Comparison of ENCODE assay signal across 21 cellular contexts in the genomic region with DNA sequence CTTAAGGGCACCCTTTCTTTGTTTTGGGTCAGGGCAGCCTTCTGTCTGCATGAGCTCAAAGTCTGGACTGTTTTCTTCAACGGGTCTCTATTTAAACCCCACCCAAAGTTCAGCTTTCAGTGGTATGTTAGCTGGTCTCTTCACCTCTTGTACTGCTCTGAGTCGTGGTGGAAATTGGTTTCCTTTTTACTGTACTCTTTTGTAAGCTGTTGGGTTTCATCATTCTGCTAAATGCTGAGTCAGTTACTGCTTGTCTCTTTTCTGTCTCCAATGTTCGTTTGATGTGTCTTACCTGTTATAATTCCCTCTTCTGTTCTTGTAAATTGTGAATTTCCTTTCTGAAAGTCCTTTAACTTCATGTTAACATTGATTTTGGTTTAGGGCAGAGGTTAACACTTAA.
"Had no signal": no experiment of that assay in that cellular context is flagged by ENCODE, and none has a peak within 500 bp of the region (broad histone marks: within the 10 kb centered on the region; RNA-seq: fewer than 3 reads in every experiment).

No MANE protein-coding gene starts in this region.

- H3K4me1 Mint-ChIP-seq: activated CD4-positive, alpha-beta T cell treated with anti-CD3 and anti-CD28 coated beads, Interleukin-2, amount 10 ng/mL, durations not matched to agents 24 days and 14 days; activated naive CD8-positive, alpha-beta T cell treated with anti-CD3 and anti-CD28 coated beads, Interleukin-2, amount 10 ng/mL, durations not matched to agents 7 days and 5 days; nephron progenitor cell; stimulated activated naive CD8-positive, alpha-beta T cell treated with anti-CD3 and anti-CD28 coated beads, Interleukin-15, amount 100 ng/mL, for 72 hours; T-cell had no signal

- H3K36me3 ChIP-seq: brain microvascular endothelial cell, gastrocnemius medialis, left ventricle myocardium inferior, suprapubic skin had no signal

- H3K4me1 ChIP-seq: gastrocnemius medialis, left ventricle myocardium inferior, suprapubic skin had no signal

- ATAC-seq: activated CD8-positive, alpha-beta T cell treated with anti-CD3 and anti-CD28 coated beads for 36 hours; gastrocnemius medialis; stimulated activated naive CD8-positive, alpha-beta T cell treated with anti-CD3 and anti-CD28 coated beads, Interleukin-15, amount 100 ng/mL, for 72 hours; T-cell had no signal

- H3K27ac Mint-ChIP-seq: activated CD4-positive, alpha-beta T cell treated with anti-CD3 and anti-CD28 coated beads, Interleukin-2, amount 10 ng/mL, durations not matched to agents 24 days and 14 days; activated CD8-positive, alpha-beta T cell treated with anti-CD3 and anti-CD28 coated beads for 36 hours; activated naive CD8-positive, alpha-beta T cell treated with anti-CD3 and anti-CD28 coated beads, Interleukin-2, amount 10 ng/mL, durations not matched to agents 7 days and 5 days; activated T-helper 2 cell treated with anti-CD3 and anti-CD28 coated beads, Interferon-gamma antibody, Interleukin-2, Interleukin-4, amounts not matched to agents 10 μg/mL and 5 μg/mL and 100 μg/mL, durations not matched to agents 14 hours and 24 hours and 36 hours; nephron progenitor cell; stimulated activated naive CD8-positive, alpha-beta T cell treated with anti-CD3 and anti-CD28 coated beads, Interleukin-15, amount 100 ng/mL, for 72 hours; T-cell had no signal

- DNase-seq: activated CD4-positive, alpha-beta T cell treated with anti-CD3 and anti-CD28 coated beads, Interleukin-2, amount 10 ng/mL, durations not matched to agents 24 days and 14 days; activated CD4-positive, CD25-positive, alpha-beta regulatory T cell; activated CD8-positive, alpha-beta T cell treated with anti-CD3 and anti-CD28 coated beads for 36 hours; activated naive CD4-positive, alpha-beta T cell treated with Interleukin-2 at 50 U/mL for 16 hours; activated naive CD8-positive, alpha-beta T cell treated with anti-CD3 and anti-CD28 coated beads, Interleukin-2, amount 10 ng/mL, durations not matched to agents 7 days and 5 days; activated T-cell treated with anti-CD3 and anti-CD28 coated beads, Interleukin-2, amount 50 U/mL, for 1 hour; brain microvascular endothelial cell; central memory CD4-positive, alpha-beta T cell; erythroblast; gastrocnemius medialis; head of caudate nucleus; kidney glomerular epithelial cell; left ventricle myocardium inferior; nephron progenitor cell; nucleus accumbens; stimulated activated naive CD8-positive, alpha-beta T cell treated with anti-CD3 and anti-CD28 coated beads, Interleukin-15, amount 100 ng/mL, for 72 hours; T-cell; trophoblast cell had no signal

- H3K27me3 ChIP-seq: brain microvascular endothelial cell, gastrocnemius medialis, suprapubic skin had no signal

- H3K4me3 ChIP-seq: coronary artery, gastrocnemius medialis, left ventricle myocardium inferior, suprapubic skin had no signal

- H3K36me3 Mint-ChIP-seq: activated naive CD8-positive, alpha-beta T cell treated with anti-CD3 and anti-CD28 coated beads, Interleukin-2, amount 10 ng/mL, durations not matched to agents 7 days and 5 days; T-cell had no signal

- H3K4me3 Mint-ChIP-seq: activated CD4-positive, alpha-beta T cell treated with anti-CD3 and anti-CD28 coated beads, Interleukin-2, amount 10 ng/mL, durations not matched to agents 24 days and 14 days; activated CD8-positive, alpha-beta T cell treated with anti-CD3 and anti-CD28 coated beads for 36 hours; activated naive CD8-positive, alpha-beta T cell treated with anti-CD3 and anti-CD28 coated beads, Interleukin-2, amount 10 ng/mL, durations not matched to agents 7 days and 5 days; nephron progenitor cell; stimulated activated naive CD8-positive, alpha-beta T cell treated with anti-CD3 and anti-CD28 coated beads, Interleukin-15, amount 100 ng/mL, for 72 hours; T-cell had no signal

- H3K9me3 ChIP-seq: gastrocnemius medialis had no signal

- H3K27ac ChIP-seq: brain microvascular endothelial cell, coronary artery, gastrocnemius medialis, left ventricle myocardium inferior, suprapubic skin had no signal

- H3K27me3 Mint-ChIP-seq: activated CD4-positive, alpha-beta T cell treated with anti-CD3 and anti-CD28 coated beads, Interleukin-2, amount 10 ng/mL, durations not matched to agents 24 days and 14 days; activated CD8-positive, alpha-beta T cell treated with anti-CD3 and anti-CD28 coated beads for 36 hours; activated naive CD8-positive, alpha-beta T cell treated with anti-CD3 and anti-CD28 coated beads, Interleukin-2, amount 10 ng/mL, durations not matched to agents 7 days and 5 days; stimulated activated naive CD8-positive, alpha-beta T cell treated with anti-CD3 and anti-CD28 coated beads, Interleukin-15, amount 100 ng/mL, for 72 hours; T-cell had no signal
